ENCODE assay signal across 22 cellular contexts in the genomic region with DNA sequence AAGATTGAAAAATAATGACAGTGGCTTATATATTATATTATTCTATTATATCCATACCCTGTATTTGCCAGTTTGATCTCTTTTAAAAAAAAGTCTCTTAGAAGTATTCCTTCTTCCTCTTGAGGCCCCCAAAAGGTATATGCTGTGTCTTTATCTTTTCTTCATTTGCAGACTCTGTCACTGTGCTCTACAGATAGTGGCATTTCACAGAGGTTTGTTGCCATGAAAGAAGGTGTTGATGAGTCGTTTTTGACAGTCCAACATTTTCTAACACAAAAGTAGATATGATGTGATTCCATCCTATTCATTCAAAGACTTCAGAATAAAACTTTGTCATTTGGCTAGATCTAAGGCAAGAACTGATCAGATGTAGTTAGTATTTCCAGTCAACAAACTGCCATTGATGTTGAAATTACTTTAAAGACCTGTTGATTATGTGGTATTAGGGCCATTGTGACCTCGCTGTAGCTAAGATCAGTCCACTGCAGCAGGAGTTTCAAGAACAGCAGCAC. TPM values are rescaled to one million over a fixed set of nuclear protein-coding genes. Genes with fewer than 3 reads are reported as not detected.
DNase-seq lines count a peak whose midpoint lies in the region; ATAC-seq, FAIRE-seq and TF ChIP-seq lines count a peak whose summit lies in the region.
"Had no signal": no experiment of that assay in that cellular context is flagged by ENCODE, and none has a peak within 500 bp of the region (broad histone marks: within the 10 kb centered on the region; RNA-seq: fewer than 3 reads in every experiment).

Gene CCDC196, plus strand, starts transcription at position 462 of the 512 bp plus-strand sequence. CDS start 132 bp downstream, outside the sequence.

- peaks cover 5% of the 10 kb centered on the region; the same call in 1 of the 2 replicates for H3F3A ChIP-seq in MM.1S (ENCODE audit: insufficient read depth, low read length)

- H3K27ac ChIP-seq in BLaER1 treated with 17β-estradiol and CSF1 and Interleukin-3, amounts not matched to agents 10 nM and 100 nM: no peak within 1 kb of the TSS
- peak within 1 kb of the TSS; percentile 58; the same call in 1 of the 2 replicates for H3K27ac ChIP-seq in MM.1S (ENCODE audit: low read length)
- H3K27ac ChIP-seq: 22Rv1, A549, HL-60 had no signal

- H3K79me2 ChIP-seq in MM.1S (ENCODE audit: low read length): no peaks in the 10 kb centered on the region

- H3K27me3 ChIP-seq in BLaER1 treated with 17β-estradiol and CSF1 and Interleukin-3, amounts not matched to agents 10 nM and 100 nM: no peaks in the 10 kb centered on the region
- H3K27me3 ChIP-seq in MM.1S (replicated peaks; ENCODE audit: insufficient read depth, low read length): no peaks in the 10 kb centered on the region

- ATAC-seq in left colon: no peak
- ATAC-seq: A549; CD8-positive, alpha-beta T cell; GM23338 had no signal

- H2AFZ ChIP-seq in MM.1S (ENCODE audit: low read length): no peak within 1 kb of the TSS
- H2AFZ ChIP-seq: GM23338 had no signal

- no peak for TF ChIP-seq POLR2A in erythroblast (IDR thresholded peaks at IDR 0.05; ENCODE audit: low read length)

- H3K9me2 ChIP-seq in MM.1S (replicated peaks; ENCODE audit: insufficient read depth, low read length): no peaks in the 10 kb centered on the region

- intact Hi-C loops in left colon (cut with DNase I, micrococcal nuclease): no loop called here

- no peak for TF ChIP-seq CTCF in MM.1S (IDR thresholded peaks at IDR 0.05; ENCODE audit: low read length)

- no peaks in the 10 kb centered on the region for H3K36me3 ChIP-seq in BLaER1 treated with 17β-estradiol and CSF1 and Interleukin-3, amounts not matched to agents 10 nM and 100 nM
- no peaks in the 10 kb centered on the region for H3K36me3 ChIP-seq in MM.1S (replicated peaks; ENCODE audit: insufficient read depth, low read length)

- no peak within 1 kb of the TSS for H3K9ac ChIP-seq in BLaER1 treated with 17β-estradiol and CSF1 and Interleukin-3, amounts not matched to agents 10 nM and 100 nM
- H3K9ac ChIP-seq in MM.1S (ENCODE audit: low read length): no peak within 1 kb of the TSS

- no peaks in the 10 kb centered on the region for H4K20me1 ChIP-seq in BLaER1 treated with 17β-estradiol and CSF1 and Interleukin-3, amounts not matched to agents 10 nM and 100 nM
- no peaks in the 10 kb centered on the region for H4K20me1 ChIP-seq in MM.1S (ENCODE audit: insufficient read depth, low read length)

- no peaks in the 10 kb centered on the region for H3K9me3 ChIP-seq in BLaER1 treated with 17β-estradiol and CSF1 and Interleukin-3, amounts not matched to agents 10 nM and 100 nM (replicated peaks in 1 of 11)
- H3K9me3 ChIP-seq in MM.1S (replicated peaks; ENCODE audit: insufficient read depth, low read length): no peaks in the 10 kb centered on the region
- H3K9me3 ChIP-seq: A549 had no signal

- peak within 1 kb of the TSS in 6 of 11 experiments; percentile 5 to 44 (median 20); a peak in 6 of 22 replicates for H3K4me2 ChIP-seq in BLaER1 treated with 17β-estradiol and CSF1 and Interleukin-3, amounts not matched to agents 10 nM and 100 nM
- peak within 1 kb of the TSS; percentile 37 for H3K4me2 ChIP-seq in MM.1S (ENCODE audit: low read depth, low read length)
- H3K4me2 ChIP-seq: A549, GM23338 had no signal

- no peak within 1 kb of the TSS for H3K4me3 ChIP-seq in BLaER1 treated with 17β-estradiol and CSF1 and Interleukin-3, amounts not matched to agents 10 nM and 100 nM
- H3K4me3 ChIP-seq in MM.1S (ENCODE audit: low read length): no peak within 1 kb of the TSS
- H3K4me3 ChIP-seq: A549, GM23338 had no signal

- FAIRE-seq in urothelium cell line (lab: Jason Lieb, UNC): peak; percentile 42
- FAIRE-seq: A549, G401.6, GM12891, H54 had no signal

- peaks cover 0 to 18% (median 9%) of the 10 kb centered on the region in 10 experiments; a peak in 13 of 20 replicates for H3K4me1 ChIP-seq in BLaER1 treated with 17β-estradiol and CSF1 and Interleukin-3, amounts not matched to agents 10 nM and 100 nM
- peaks cover 7% of the 10 kb centered on the region; the same call in 1 of the 2 replicates for H3K4me1 ChIP-seq in MM.1S (ENCODE audit: low read length)
- H3K4me1 ChIP-seq: A549 had no signal

- DNase-seq in MM.1S (no peak), erythroblast (lab: John Stamatoyannopoulos, UW) (peak; percentile 19 to 68), urothelium cell line (ENCODE audit: low spot score) (no peak), DMS53 (lab: John Stamatoyannopoulos, UW) (no peak), left colon (no peak), KG1 (lab: John Stamatoyannopoulos, UW) (no peak)
- DNase-seq: AML-193; Calu3; CD8-positive, alpha-beta T cell; DMS 273 treated with DMSO at 0.1 percent for 48 hours; HCEC 1CT; IMR-90; KBM-7 had no signal

RNA-seq across cellular contexts. Expression of gene CCDC196, which starts in this region (rescaled TPM):
- total RNA-seq in left colon: 1 to 10 TPM; 1.2 to 1.6 TPM
- total RNA-seq: Calu3; CD8-positive, alpha-beta T cell; GM23338; HT1080; IMR-90 had no signal

Comparison
In these comparisons a context has a peak if more than half of its experiments do, and no peak if none do; other contexts are left out.
1. DNase-seq: peak in erythroblast (2 of 2); none in MM.1S (single experiment), urothelium cell line (single experiment), DMS53 (single experiment), left colon (0 of 2) and KG1 (single experiment).